Comparison of ENCODE assay signal across 11 cellular contexts in genomic region chr7:150754950-150755349, GRCh38. TPM values are rescaled to one million over a fixed set of nuclear protein-coding genes. Genes with fewer than 3 reads are reported as not detected.
DNase-seq lines count a peak whose midpoint lies in the region; ATAC-seq and TF ChIP-seq lines count a peak whose summit lies in the region.
"Had no signal": no experiment of that assay in that cellular context is flagged by ENCODE, and none has a peak within 500 bp of the region (broad histone marks: within the 10 kb centered on the region; RNA-seq: fewer than 3 reads in every experiment).

No MANE protein-coding gene starts in this region.

- peaks cover 56% of the 10 kb centered on the region for H3K4me1 Mint-ChIP-seq in activated CD8-positive, alpha-beta memory T cell treated with anti-CD3 and anti-CD28 coated beads, Interleukin-2, amount 10 ng/mL, durations not matched to agents 7 days and 5 days
- H3K4me1 Mint-ChIP-seq in IgD-negative memory B cell (peaks cover 6 to 19% (median 15%) of the 10 kb centered on the region in 3 donors), mesothelial cell of epicardium (no peaks in the 10 kb centered on the region)
- H3K4me1 Mint-ChIP-seq in activated naive CD8-positive, alpha-beta T cell treated with anti-CD3 and anti-CD28 coated beads, Interleukin-2, amount 10 ng/mL, durations not matched to agents 7 days and 5 days = peaks cover 49% of the 10 kb centered on the region
- peaks cover 48% of the 10 kb centered on the region for H3K4me1 Mint-ChIP-seq in stimulated activated effector memory CD8-positive, alpha-beta T cell treated with anti-CD3 and anti-CD28 coated beads, Interleukin-12 subunit alpha, Interleukin-12 subunit beta, amount 100 ng/mL, for 72 hours
- H3K4me1 Mint-ChIP-seq: GM23338 had no signal

- no peaks in the 10 kb centered on the region for H3K27me3 Mint-ChIP-seq in activated CD8-positive, alpha-beta memory T cell treated with anti-CD3 and anti-CD28 coated beads, Interleukin-2, amount 10 ng/mL, durations not matched to agents 7 days and 5 days
- H3K27me3 Mint-ChIP-seq in IgD-negative memory B cell (peaks cover 6% of the 10 kb centered on the region), mesothelial cell of epicardium (ENCODE audit: low read depth) (peaks cover 42% of the 10 kb centered on the region)
- H3K27me3 Mint-ChIP-seq in activated naive CD8-positive, alpha-beta T cell treated with anti-CD3 and anti-CD28 coated beads, Interleukin-2, amount 10 ng/mL, durations not matched to agents 7 days and 5 days = no peaks in the 10 kb centered on the region

- H3K36me3 Mint-ChIP-seq in activated CD8-positive, alpha-beta memory T cell treated with anti-CD3 and anti-CD28 coated beads, Interleukin-2, amount 10 ng/mL, durations not matched to agents 7 days and 5 days = peaks cover 2% of the 10 kb centered on the region
- no peaks in the 10 kb centered on the region for H3K36me3 Mint-ChIP-seq in IgD-negative memory B cell
- no peaks in the 10 kb centered on the region for H3K36me3 Mint-ChIP-seq in activated naive CD8-positive, alpha-beta T cell treated with anti-CD3 and anti-CD28 coated beads, Interleukin-2, amount 10 ng/mL, durations not matched to agents 7 days and 5 days
- H3K36me3 Mint-ChIP-seq in stimulated activated effector memory CD8-positive, alpha-beta T cell treated with anti-CD3 and anti-CD28 coated beads, Interleukin-12 subunit alpha, Interleukin-12 subunit beta, amount 100 ng/mL, for 72 hours = peaks cover 7% of the 10 kb centered on the region
- H3K36me3 Mint-ChIP-seq in mesothelial cell of epicardium = no peaks in the 10 kb centered on the region

- POLR2A ChIA-PET in activated naive CD8-positive, alpha-beta T cell treated with anti-CD3 and anti-CD28 coated beads, Interleukin-2, amount 10 ng/mL, durations not matched to agents 7 days and 5 days (lab: Charles Lee) = interaction anchor here (0.7 to 3.9 kb wide), 28 partner anchors 12 to 432 kb away, joined by 3 to 67 read pairs (median 5); partner anchors contain the start of genes ACTR3C, GIMAP1, GIMAP2 and GIMAP4

- no peak for TF ChIP-seq CTCF in mesothelial cell of epicardium (IDR thresholded peaks at IDR 0.05; ENCODE audit: unreplicated experiment)

- peak overlapping the region; percentile 95 for H3K27ac Mint-ChIP-seq in activated CD8-positive, alpha-beta memory T cell treated with anti-CD3 and anti-CD28 coated beads, Interleukin-2, amount 10 ng/mL, durations not matched to agents 7 days and 5 days
- H3K27ac Mint-ChIP-seq in IgD-negative memory B cell (peak overlapping the region; percentile 15 to 98 (median 80)), mesothelial cell of epicardium (no peak overlapping the region)
- peak overlapping the region; percentile 91 for H3K27ac Mint-ChIP-seq in activated naive CD8-positive, alpha-beta T cell treated with anti-CD3 and anti-CD28 coated beads, Interleukin-2, amount 10 ng/mL, durations not matched to agents 7 days and 5 days
- H3K27ac Mint-ChIP-seq in stimulated activated effector memory CD8-positive, alpha-beta T cell treated with anti-CD3 and anti-CD28 coated beads, Interleukin-12 subunit alpha, Interleukin-12 subunit beta, amount 100 ng/mL, for 72 hours = peak overlapping the region; percentile 99
- H3K27ac Mint-ChIP-seq: GM23338 had no signal

- no peaks in the 10 kb centered on the region for H3K9me3 Mint-ChIP-seq in activated CD8-positive, alpha-beta memory T cell treated with anti-CD3 and anti-CD28 coated beads, Interleukin-2, amount 10 ng/mL, durations not matched to agents 7 days and 5 days (ENCODE audit: low read depth)
- H3K9me3 Mint-ChIP-seq in IgD-negative memory B cell = no peaks in the 10 kb centered on the region
- peaks cover 2% of the 10 kb centered on the region for H3K9me3 Mint-ChIP-seq in activated naive CD8-positive, alpha-beta T cell treated with anti-CD3 and anti-CD28 coated beads, Interleukin-2, amount 10 ng/mL, durations not matched to agents 7 days and 5 days
- H3K9me3 Mint-ChIP-seq in stimulated activated effector memory CD8-positive, alpha-beta T cell treated with anti-CD3 and anti-CD28 coated beads, Interleukin-12 subunit alpha, Interleukin-12 subunit beta, amount 100 ng/mL, for 72 hours = peaks cover 2% of the 10 kb centered on the region
- H3K9me3 Mint-ChIP-seq in mesothelial cell of epicardium = no peaks in the 10 kb centered on the region
- H3K9me3 Mint-ChIP-seq: GM23338 had no signal

- CTCF ChIA-PET in activated CD8-positive, alpha-beta memory T cell treated with anti-CD3 and anti-CD28 coated beads, Interleukin-2, amount 10 ng/mL, durations not matched to agents 7 days and 5 days (lab: Charles Lee) = interaction anchor here (0.8 to 4.7 kb wide), 20 partner anchors 10 to 399 kb away, joined by 3 to 112 read pairs (median 6); partner anchors contain the start of genes GIMAP1, GIMAP4, GIMAP5 and GIMAP7

- H3K4me3 Mint-ChIP-seq in activated CD8-positive, alpha-beta memory T cell treated with anti-CD3 and anti-CD28 coated beads, Interleukin-2, amount 10 ng/mL, durations not matched to agents 7 days and 5 days = peak overlapping the region; percentile 66
- H3K4me3 Mint-ChIP-seq in IgD-negative memory B cell (peak overlapping the region in 2 of 4 donors; percentile 9 to 12), mesothelial cell of epicardium (no peak overlapping the region)
- H3K4me3 Mint-ChIP-seq in activated naive CD8-positive, alpha-beta T cell treated with anti-CD3 and anti-CD28 coated beads, Interleukin-2, amount 10 ng/mL, durations not matched to agents 7 days and 5 days = peak overlapping the region; percentile 85
- H3K4me3 Mint-ChIP-seq in stimulated activated effector memory CD8-positive, alpha-beta T cell treated with anti-CD3 and anti-CD28 coated beads, Interleukin-12 subunit alpha, Interleukin-12 subunit beta, amount 100 ng/mL, for 72 hours = peak overlapping the region; percentile 41
- H3K4me3 Mint-ChIP-seq: GM23338 had no signal

- DNase-seq in activated CD8-positive, alpha-beta memory T cell treated with anti-CD3 and anti-CD28 coated beads, Interleukin-2, amount 10 ng/mL, durations not matched to agents 7 days and 5 days = peak; percentile 56
- DNase-seq in activated CD8-positive, alpha-beta memory T cell treated with anti-CD3 and anti-CD28 coated beads for 24 hours = no peak
- DNase-seq in activated naive CD8-positive, alpha-beta T cell treated with anti-CD3 and anti-CD28 coated beads, Interleukin-2, amount 10 ng/mL, durations not matched to agents 7 days and 5 days = no peak
- DNase-seq in stimulated activated effector memory CD8-positive, alpha-beta T cell treated with anti-CD3 and anti-CD28 coated beads, Interleukin-12 subunit alpha, Interleukin-12 subunit beta, amount 100 ng/mL, for 72 hours (ENCODE audit: low spot score in 2 of 2) = no peak
- DNase-seq in mesothelial cell of epicardium (ENCODE audit: low spot score in 2 of 2, unreplicated experiment in 2 of 2) = no peak
- DNase-seq: NCI-H524 treated with DMSO at 0.1 percent for 48 hours had no signal

- ATAC-seq in activated CD8-positive, alpha-beta memory T cell treated with anti-CD3 and anti-CD28 coated beads, Interleukin-2, amount 10 ng/mL, durations not matched to agents 7 days and 5 days = peak; percentile 52
- peak; percentile 39 for ATAC-seq in activated naive CD8-positive, alpha-beta T cell treated with anti-CD3 and anti-CD28 coated beads, Interleukin-2, amount 10 ng/mL, durations not matched to agents 7 days and 5 days (ENCODE audit: low read depth)
- peak; percentile 69 for ATAC-seq in stimulated activated effector memory CD8-positive, alpha-beta T cell treated with anti-CD3 and anti-CD28 coated beads, Interleukin-12 subunit alpha, Interleukin-12 subunit beta, amount 100 ng/mL, for 72 hours
- no peak for ATAC-seq in GM21360 (IDR thresholded peaks at IDR 0.05; ENCODE audit: unreplicated experiment)
- no peak for ATAC-seq in HG03442 (IDR thresholded peaks at IDR 0.05; ENCODE audit: unreplicated experiment)

RNA-seq across cellular contexts. Expression of gene GIMAP5, which starts 17.7 kb away (rescaled TPM):
- total RNA-seq in activated CD8-positive, alpha-beta memory T cell treated with anti-CD3 and anti-CD28 coated beads, Interleukin-2, amount 10 ng/mL, durations not matched to agents 7 days and 5 days = 10 to 100 TPM; 41.0 to 42.5 TPM
- 16.3 TPM for polyA plus RNA-seq in IgD-negative memory B cell
- total RNA-seq in activated naive CD8-positive, alpha-beta T cell treated with anti-CD3 and anti-CD28 coated beads, Interleukin-2, amount 10 ng/mL, durations not matched to agents 7 days and 5 days = 100 to 1,000 TPM; 112 to 123 TPM
- total RNA-seq in mesothelial cell of epicardium = not detected in 3 replicates
- total RNA-seq: GM23338, RPMI7951 had no signal
- polyA plus RNA-seq: GM23338 had no signal

RNA-seq across cellular contexts. Expression of gene GIMAP1, which starts 38.5 kb away (rescaled TPM):
- 10 to 100 TPM in 1 of 2 experiments, 1 to 10 TPM in 1; 6.8 to 12.4 TPM for total RNA-seq in activated CD8-positive, alpha-beta memory T cell treated with anti-CD3 and anti-CD28 coated beads, Interleukin-2, amount 10 ng/mL, durations not matched to agents 7 days and 5 days
- polyA plus RNA-seq in IgD-negative memory B cell = 3.0 TPM
- 10 to 100 TPM; 42.1 to 43.0 TPM for total RNA-seq in activated naive CD8-positive, alpha-beta T cell treated with anti-CD3 and anti-CD28 coated beads, Interleukin-2, amount 10 ng/mL, durations not matched to agents 7 days and 5 days
- total RNA-seq in mesothelial cell of epicardium = not detected in 3 replicates
- total RNA-seq: GM23338, RPMI7951 had no signal
- polyA plus RNA-seq: GM23338 had no signal

RNA-seq across cellular contexts. Expression of gene TMEM176B, which starts 45.2 kb away (rescaled TPM):
- not detected for total RNA-seq in activated CD8-positive, alpha-beta memory T cell treated with anti-CD3 and anti-CD28 coated beads, Interleukin-2, amount 10 ng/mL, durations not matched to agents 7 days and 5 days
- polyA plus RNA-seq in IgD-negative memory B cell = 2.4 TPM
- under 1 TPM; 0.61 to 0.82 TPM for total RNA-seq in activated naive CD8-positive, alpha-beta T cell treated with anti-CD3 and anti-CD28 coated beads, Interleukin-2, amount 10 ng/mL, durations not matched to agents 7 days and 5 days
- 1.9 to 2.8 TPM (median 2.3 TPM) in 3 replicates for total RNA-seq in mesothelial cell of epicardium
- total RNA-seq: RPMI7951 had no signal

RNA-seq across cellular contexts. Expression of gene TMEM176A, which starts 45.6 kb away (rescaled TPM):
- not detected for total RNA-seq in activated CD8-positive, alpha-beta memory T cell treated with anti-CD3 and anti-CD28 coated beads, Interleukin-2, amount 10 ng/mL, durations not matched to agents 7 days and 5 days
- polyA plus RNA-seq in IgD-negative memory B cell = not detected
- total RNA-seq in activated naive CD8-positive, alpha-beta T cell treated with anti-CD3 and anti-CD28 coated beads, Interleukin-2, amount 10 ng/mL, durations not matched to agents 7 days and 5 days = under 1 TPM in 1 of 2 experiments, not detected in 1; 0.54 TPM
- 2.5 to 3.6 TPM (median 3.1 TPM) in 3 replicates for total RNA-seq in mesothelial cell of epicardium
- total RNA-seq: GM23338, RPMI7951 had no signal

Comparison
In these comparisons a context has a peak if more than half of its experiments do, and no peak if none do; other contexts are left out.
1. ATAC-seq: peak in activated CD8-positive, alpha-beta memory T cell treated with anti-CD3 and anti-CD28 coated beads, Interleukin-2, amount 10 ng/mL, durations not matched to agents 7 days and 5 days (single experiment), activated naive CD8-positive, alpha-beta T cell treated with anti-CD3 and anti-CD28 coated beads, Interleukin-2, amount 10 ng/mL, durations not matched to agents 7 days and 5 days (single experiment) and stimulated activated effector memory CD8-positive, alpha-beta T cell treated with anti-CD3 and anti-CD28 coated beads, Interleukin-12 subunit alpha, Interleukin-12 subunit beta, amount 100 ng/mL, for 72 hours (single experiment); none in GM21360 (single experiment) and HG03442 (single experiment).
2. RNA of gene GIMAP5, which starts 17.7 kb away (total RNA-seq): 112 to 123 TPM in activated naive CD8-positive, alpha-beta T cell treated with anti-CD3 and anti-CD28 coated beads, Interleukin-2, amount 10 ng/mL, durations not matched to agents 7 days and 5 days and 41.0 to 42.5 TPM in activated CD8-positive, alpha-beta memory T cell treated with anti-CD3 and anti-CD28 coated beads, Interleukin-2, amount 10 ng/mL, durations not matched to agents 7 days and 5 days; not detected in mesothelial cell of epicardium; every median in the first group is over 10 times any median in the second.